15 cellular contexts compared by ENCODE assay signal in genomic region chr18:8348051-8348450, GRCh38.
"Had no signal": no experiment of that assay in that cellular context is flagged by ENCODE, and none has a peak within 500 bp of the region (broad histone marks: within the 10 kb centered on the region; RNA-seq: fewer than 3 reads in every experiment).

No MANE protein-coding gene starts in this region.

- H3K4me3 ChIP-seq: ascending aorta, testis, upper lobe of right lung had no signal

- ATAC-seq: activated naive CD8-positive, alpha-beta T cell treated with anti-CD3 and anti-CD28 coated beads, Interleukin-2, amount 50 U/mL, for 24 hours; foreskin keratinocyte; left colon; upper lobe of right lung; WTC11 had no signal

- H3K27ac ChIP-seq: ascending aorta, foreskin keratinocyte, parathyroid adenoma, testis, upper lobe of right lung had no signal

- DNase-seq: activated CD4-positive, alpha-beta T cell treated with anti-CD3 and anti-CD28 coated beads, Interleukin-2, amount 10 ng/mL, durations not matched to agents 24 days and 14 days; activated CD8-positive, alpha-beta memory T cell treated with anti-CD3 and anti-CD28 coated beads for 24 hours; activated naive CD4-positive, alpha-beta T cell treated with Interleukin-2 at 50 U/mL for 16 hours; activated naive CD8-positive, alpha-beta T cell treated with anti-CD3 and anti-CD28 coated beads, Interleukin-2, amount 50 U/mL, for 24 hours; effector CD4-positive, alpha-beta T cell; foreskin keratinocyte; head of caudate nucleus; left colon; naive B cell; stimulated activated CD4-positive, alpha-beta T cell treated with anti-CD3 and anti-CD28 coated beads, Interleukin-4, amount 100 ng/mL, for 1 hour; testis; upper lobe of right lung had no signal
